ENCODE assay signal across 9 cellular contexts in the genomic region with DNA sequence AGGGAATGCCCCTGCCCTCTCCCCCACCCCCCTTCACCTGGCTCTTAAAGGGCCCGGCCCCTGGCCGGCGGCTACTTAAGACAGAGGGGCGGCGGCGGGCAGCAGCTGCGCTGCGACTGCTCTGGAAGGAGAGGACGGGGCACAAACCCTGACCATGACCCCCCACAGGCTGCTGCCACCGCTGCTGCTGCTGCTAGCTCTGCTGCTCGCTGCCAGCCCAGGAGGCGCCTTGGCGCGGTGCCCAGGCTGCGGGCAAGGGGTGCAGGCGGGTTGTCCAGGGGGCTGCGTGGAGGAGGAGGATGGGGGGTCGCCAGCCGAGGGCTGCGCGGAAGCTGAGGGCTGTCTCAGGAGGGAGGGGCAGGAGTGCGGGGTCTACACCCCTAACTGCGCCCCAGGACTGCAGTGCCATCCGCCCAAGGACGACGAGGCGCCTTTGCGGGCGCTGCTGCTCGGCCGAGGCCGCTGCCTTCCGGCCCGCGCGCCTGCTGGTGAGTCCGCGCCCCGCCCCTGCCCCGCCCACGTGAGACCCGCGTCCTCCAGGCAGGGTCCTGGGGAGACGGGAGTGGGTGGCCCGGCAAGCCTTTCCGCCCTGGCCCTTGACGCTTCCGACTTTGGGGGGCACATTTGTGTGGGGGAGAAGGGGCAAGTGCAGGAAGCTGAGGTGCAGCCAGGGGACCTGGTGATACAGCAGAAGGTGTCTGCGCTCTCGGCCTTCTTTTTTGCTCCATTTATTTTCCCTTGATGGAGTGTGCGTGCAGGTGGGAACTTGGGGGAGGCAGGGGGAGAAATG. TPM values are rescaled to one million over a fixed set of nuclear protein-coding genes. Genes with fewer than 3 reads are reported as not detected.
A peak's percentile ranks its signal among the peaks of the same experiment; 100 is the strongest.
DNase-seq lines count a peak whose midpoint lies in the region; ATAC-seq and TF ChIP-seq lines count a peak whose summit lies in the region.
"Had no signal": no experiment of that assay in that cellular context is flagged by ENCODE, and none has a peak within 500 bp of the region (broad histone marks: within the 10 kb centered on the region; RNA-seq: fewer than 3 reads in every experiment).

A gene with protein sequence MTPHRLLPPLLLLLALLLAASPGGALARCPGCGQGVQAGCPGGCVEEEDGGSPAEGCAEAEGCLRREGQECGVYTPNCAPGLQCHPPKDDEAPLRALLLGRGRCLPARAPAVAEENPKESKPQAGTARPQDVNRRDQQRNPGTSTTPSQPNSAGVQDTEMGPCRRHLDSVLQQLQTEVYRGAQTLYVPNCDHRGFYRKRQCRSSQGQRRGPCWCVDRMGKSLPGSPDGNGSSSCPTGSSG (plus strand): TSS at position 104 of the 790 bp plus-strand sequence. CDS start 51 bp downstream, at position 155.

- peak within 1 kb of the TSS; percentile 95 for H3K27ac Mint-ChIP-seq in HFFc6
- peak within 1 kb of the TSS; percentile 95 for H3K27ac Mint-ChIP-seq in osteocyte (ENCODE audit: unreplicated experiment)

- intact Hi-C loops in upper lobe of right lung (cut with DNase I): no loop called here

- H3K4me1 ChIP-seq in upper lobe of right lung: peaks cover 35% of the 10 kb centered on the region

- no peaks in the 10 kb centered on the region for H3K9me3 ChIP-seq in upper lobe of right lung

- no peaks in the 10 kb centered on the region for H3K36me3 ChIP-seq in upper lobe of right lung

- DNase-seq in COLO668 (lab: John Stamatoyannopoulos, UW; ENCODE audit: unreplicated experiment) (peak; percentile 59), HFFc6 (peak; percentile 16), RKO (ENCODE audit: low spot score) (peak; percentile 79), glomerular endothelial cell (ENCODE audit: extremely low read depth, low read depth, low spot score) (no peak), osteocyte (ENCODE audit: extremely low spot score, unreplicated experiment) (no peak), upper lobe of right lung (peak; percentile 83)
- peak; percentile 62 for DNase-seq in activated naive CD4-positive, alpha-beta T cell treated with Interleukin-2 at 50 U/mL for 16 hours

- H3K27me3 ChIP-seq in upper lobe of right lung: no peaks in the 10 kb centered on the region

- H3K4me1 Mint-ChIP-seq in HFFc6 (ENCODE audit: low read depth) (peaks cover 59% of the 10 kb centered on the region), osteocyte (ENCODE audit: unreplicated experiment) (peaks cover 35% of the 10 kb centered on the region)

- no peaks in the 10 kb centered on the region for H3K36me3 Mint-ChIP-seq in HFFc6 (ENCODE audit: low read depth)
- peaks cover 4% of the 10 kb centered on the region for H3K36me3 Mint-ChIP-seq in osteocyte (ENCODE audit: unreplicated experiment)

- H3K9me3 Mint-ChIP-seq in HFFc6 (no peaks in the 10 kb centered on the region), osteocyte (ENCODE audit: unreplicated experiment) (no peaks in the 10 kb centered on the region)

- peak; percentile 26 for TF ChIP-seq CTCF in HFFc6 (IDR thresholded peaks at IDR 0.05)
- TF ChIP-seq CTCF in osteocyte (IDR thresholded peaks at IDR 0.05): peak; percentile 6
- no peak for TF ChIP-seq CTCF in upper lobe of right lung (IDR thresholded peaks at IDR 0.05)

- H3K27me3 Mint-ChIP-seq in HFFc6 (ENCODE audit: insufficient read depth) (peaks cover 5% of the 10 kb centered on the region; the same call in 1 of the 2 replicates), osteocyte (ENCODE audit: unreplicated experiment) (no peaks in the 10 kb centered on the region)

- ATAC-seq in upper lobe of right lung (peak; percentile 60), HG03378 (IDR thresholded peaks at IDR 0.05; ENCODE audit: unreplicated experiment) (no peak)

- peak within 1 kb of the TSS; percentile 76 for H3K27ac ChIP-seq in upper lobe of right lung

- H3K4me3 Mint-ChIP-seq in HFFc6: peak within 1 kb of the TSS; percentile 95
- H3K4me3 Mint-ChIP-seq in osteocyte (ENCODE audit: unreplicated experiment): peak within 1 kb of the TSS; percentile 70

- peak within 1 kb of the TSS; percentile 58 for H3K4me3 ChIP-seq in upper lobe of right lung

RNA-seq across cellular contexts. Expression of the gene that starts here (rescaled TPM):
- total RNA-seq in HFFc6 (2021; fragmentation: NEBNext Ultra II Directional; extraction: Animal tissue kit (Norgen Biotek cat#: 25700)): 100 to 1,000 TPM; 317 to 444 (median 430) TPM
- total RNA-seq in glomerular endothelial cell (21.5 and 55.3 TPM in 2 replicates), osteocyte (18.8 and 22.3 TPM in 2 replicates), upper lobe of right lung (34.6 TPM)
- total RNA-seq: T-helper 1 cell treated with Interleukin-12 subunit alpha and Interleukin-12 subunit beta and Interleukin-4 antibody, amounts not matched to agents 30 ng/mL and 1 ng/mL, for 36 hours had no signal

Comparison
In these comparisons a context has a peak if more than half of its experiments do, and no peak if none do; other contexts are left out.
1. DNase-seq: peak in COLO668 (single experiment), HFFc6 (single experiment), RKO (single experiment), activated naive CD4-positive, alpha-beta T cell treated with Interleukin-2 at 50 U/mL for 16 hours (single experiment) and upper lobe of right lung (single experiment); none in glomerular endothelial cell (single experiment) and osteocyte (single experiment).